In the genomic region with DNA sequence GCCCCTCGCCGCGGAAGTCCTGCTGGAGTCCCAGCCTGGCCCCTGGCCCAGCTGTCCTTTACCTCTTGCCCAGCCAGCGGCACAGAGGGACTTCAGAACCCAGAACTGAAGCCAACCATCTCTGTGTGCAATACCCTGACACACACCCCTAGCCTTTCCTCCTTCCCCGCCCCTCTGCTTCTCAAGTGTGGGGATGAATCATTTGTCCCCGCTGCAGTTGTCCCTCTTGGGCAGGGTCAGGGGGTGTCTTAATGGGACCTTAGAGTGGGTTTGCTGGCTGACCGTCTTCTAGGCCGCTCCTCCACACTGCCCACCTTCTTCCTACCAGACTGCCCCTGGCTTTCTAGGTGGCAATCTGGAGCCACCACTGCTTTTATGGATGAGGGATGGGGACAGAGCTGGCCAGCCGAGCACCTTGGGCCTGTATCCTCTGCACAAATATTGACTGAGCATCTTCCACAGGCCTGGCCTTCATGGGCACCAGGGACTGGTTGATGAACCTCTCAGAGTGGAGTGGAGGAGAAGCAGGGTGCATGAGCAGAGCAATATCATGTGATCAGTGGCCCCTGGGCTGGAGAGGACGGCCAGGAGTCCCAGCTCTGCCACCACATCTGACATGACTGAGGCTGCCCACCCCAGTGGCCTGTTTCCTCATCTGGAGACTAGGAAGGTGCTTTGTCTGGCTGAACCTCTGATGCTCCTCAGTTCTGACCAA, we compare ENCODE assay signal across 9 cellular contexts. TPM values are rescaled to one million over a fixed set of nuclear protein-coding genes. Genes with fewer than 3 reads are reported as not detected.
DNase-seq lines count a peak whose midpoint lies in the region; ATAC-seq and TF ChIP-seq lines count a peak whose summit lies in the region.
"Had no signal": no experiment of that assay in that cellular context is flagged by ENCODE, and none has a peak within 500 bp of the region (broad histone marks: within the 10 kb centered on the region; RNA-seq: fewer than 3 reads in every experiment).

No MANE protein-coding gene starts in this region.

- peak overlapping the region; percentile 63 for H3K4me3 Mint-ChIP-seq in stimulated activated naive CD8-positive, alpha-beta T cell treated with anti-CD3 and anti-CD28 coated beads, Interleukin-15, Interleukin-2, amounts not matched to agents 100 ng/mL and 50 ng/mL, for 24 hours
- H3K4me3 Mint-ChIP-seq in nephron progenitor cell = peak overlapping the region; percentile 74

- no peak for ATAC-seq in stimulated activated naive CD8-positive, alpha-beta T cell treated with anti-CD3 and anti-CD28 coated beads, Interleukin-15, Interleukin-2, amounts not matched to agents 100 U/mL and 50 U/mL, for 24 hours
- ATAC-seq in GM19351 (IDR thresholded peaks at IDR 0.05; ENCODE audit: unreplicated experiment) (no peak), HG03025 (IDR thresholded peaks at IDR 0.05; ENCODE audit: low FRiP score, unreplicated experiment) (no peak)

- no peak for DNase-seq in stimulated activated naive CD8-positive, alpha-beta T cell treated with anti-CD3 and anti-CD28 coated beads, Interleukin-15, Interleukin-2, amounts not matched to agents 100 U/mL and 50 U/mL, for 24 hours
- no peak for DNase-seq in nephron progenitor cell
- DNase-seq in mesenteric fat pad (ENCODE audit: low spot score) = no peak
- DNase-seq in GM20000 (ENCODE audit: low spot score) = no peak
- DNase-seq: NCI-H1436 treated with DMSO at 0.1 percent for 48 hours had no signal

- TF ChIP-seq CTCF in nephron progenitor cell (IDR thresholded peaks at IDR 0.05) (no peak), GM20000 (IDR thresholded peaks at IDR 0.05; ENCODE audit: extremely low read depth, missing control alignments) (no peak)

- peaks cover 12% of the 10 kb centered on the region for H3K4me1 Mint-ChIP-seq in stimulated activated naive CD8-positive, alpha-beta T cell treated with anti-CD3 and anti-CD28 coated beads, Interleukin-15, Interleukin-2, amounts not matched to agents 100 ng/mL and 50 ng/mL, for 24 hours (ENCODE audit: low read depth)
- peaks cover 23% of the 10 kb centered on the region for H3K4me1 Mint-ChIP-seq in nephron progenitor cell

- H3K36me3 Mint-ChIP-seq in stimulated activated naive CD8-positive, alpha-beta T cell treated with anti-CD3 and anti-CD28 coated beads, Interleukin-15, Interleukin-2, amounts not matched to agents 100 ng/mL and 50 ng/mL, for 24 hours (ENCODE audit: low read depth) = no peaks in the 10 kb centered on the region
- H3K36me3 Mint-ChIP-seq in nephron progenitor cell (ENCODE audit: low read depth) = no peaks in the 10 kb centered on the region

- H3K36me3 ChIP-seq in ectodermal cell (ENCODE audit: control insufficient read depth, insufficient read depth, low read length) = no peaks in the 10 kb centered on the region

- no peak overlapping the region for H3K27ac Mint-ChIP-seq in stimulated activated naive CD8-positive, alpha-beta T cell treated with anti-CD3 and anti-CD28 coated beads, Interleukin-15, Interleukin-2, amounts not matched to agents 100 ng/mL and 50 ng/mL, for 24 hours
- H3K27ac Mint-ChIP-seq in nephron progenitor cell = no peak overlapping the region

- peaks cover 63% of the 10 kb centered on the region for H3K27me3 ChIP-seq in ectodermal cell (ENCODE audit: control insufficient read depth, insufficient read depth, low read length, poor library complexity, severe bottlenecking)

- H3K27ac ChIP-seq in ectodermal cell (ENCODE audit: insufficient read depth, low read depth, low read length, poor library complexity, severe bottlenecking) = no peak overlapping the region

- 46 to 51% methylated on average over 10 of the region's 10 CpGs for WGBS in ectodermal cell, 2 experiments

- peaks cover 30% of the 10 kb centered on the region for H3K4me1 ChIP-seq in ectodermal cell (ENCODE audit: control insufficient read depth, insufficient read depth, low read length)

- peak overlapping the region; percentile 52 for H3K4me3 ChIP-seq in ectodermal cell (ENCODE audit: insufficient read depth, low read depth, low read length)

- no peaks in the 10 kb centered on the region for H3K9me3 Mint-ChIP-seq in stimulated activated naive CD8-positive, alpha-beta T cell treated with anti-CD3 and anti-CD28 coated beads, Interleukin-15, Interleukin-2, amounts not matched to agents 100 ng/mL and 50 ng/mL, for 24 hours
- no peaks in the 10 kb centered on the region for H3K9me3 Mint-ChIP-seq in nephron progenitor cell

- no peaks in the 10 kb centered on the region for H3K9me3 ChIP-seq in ectodermal cell (ENCODE audit: control insufficient read depth, low read length)

- H3K27me3 Mint-ChIP-seq in stimulated activated naive CD8-positive, alpha-beta T cell treated with anti-CD3 and anti-CD28 coated beads, Interleukin-15, Interleukin-2, amounts not matched to agents 100 ng/mL and 50 ng/mL, for 24 hours = peaks cover 53% of the 10 kb centered on the region
- H3K27me3 Mint-ChIP-seq in nephron progenitor cell (ENCODE audit: low read depth, poor library complexity) = peaks cover 84% of the 10 kb centered on the region

RNA-seq across cellular contexts. Expression of a gene that starts 0.7 kb away (rescaled TPM):
- polyA plus RNA-seq in ectodermal cell (2013, experiment 1 of 4) = 0.76 TPM
- 0.91 TPM for polyA plus RNA-seq in ectodermal cell (2013, experiment 2 of 4)
- polyA plus RNA-seq in ectodermal cell (2013, experiment 3 of 4) = 1.1 TPM
- polyA plus RNA-seq in ectodermal cell (2013, experiment 4 of 4) = 0.93 TPM
- 3.2 TPM for total RNA-seq in mesenteric fat pad
